In genomic region chr6:49409951-49410542, GRCh38 we compare ENCODE assay signal across 8 cellular contexts. TPM values are rescaled to one million over a fixed set of nuclear protein-coding genes. Genes with fewer than 3 reads are reported as not detected.
A peak's percentile ranks its signal among the peaks of the same experiment; 100 is the strongest.
DNase-seq lines count a peak whose midpoint lies in the region; ATAC-seq and TF ChIP-seq lines count a peak whose summit lies in the region.

No MANE protein-coding gene starts in this region.

- no peaks in the 10 kb centered on the region for H3K27me3 ChIP-seq in left lung

- H3K9me3 ChIP-seq in left lung: no peaks in the 10 kb centered on the region

- intact Hi-C loops in left lung (cut with DNase I): no loop called here

- no peaks in the 10 kb centered on the region for H3K36me3 ChIP-seq in left lung

- TF ChIP-seq CTCF in C4-2B (conservative IDR thresholded peaks at IDR 0.05) (peak; percentile 86), left lung (IDR thresholded peaks at IDR 0.05) (peak; percentile 73 to 83)

- peak; percentile 62 for DNase-seq in NCI-H2227 (lab: John Stamatoyannopoulos, UW; ENCODE audit: unreplicated experiment)
- peak; percentile 24 for DNase-seq in activated CD4-positive, CD25-positive, alpha-beta regulatory T cell treated with anti-CD3 and anti-CD28 coated beads, Interleukin-2, amount 50 U/mL, for 16 hours (ENCODE audit: low read depth, low spot score)
- peak; percentile 68 for DNase-seq in cerebellar cortex (ENCODE audit: low spot score)
- peak in 1 of 2 donors; percentile 36 for DNase-seq in left lung
- DNase-seq in stimulated activated CD4-positive, alpha-beta T cell treated with anti-CD3 and anti-CD28 coated beads, TNF-alpha, amount 100 ng/mL, for 24 hours (ENCODE audit: low read depth in 3 of 3): peak; percentile 17 to 54 (median 29)

- H3K27ac ChIP-seq in C4-2B (no peak overlapping the region), left lung (no peak overlapping the region)

- H3K4me3 ChIP-seq in left lung: no peak overlapping the region

- peak; percentile 91 for ATAC-seq in GM19035 (IDR thresholded peaks at IDR 0.05; ENCODE audit: unreplicated experiment)
- peak; percentile 91 for ATAC-seq in HG03175 (IDR thresholded peaks at IDR 0.05; ENCODE audit: unreplicated experiment)
- ATAC-seq in left lung: peak; percentile 91

- no peaks in the 10 kb centered on the region for H3K4me1 ChIP-seq in left lung

RNA-seq across cellular contexts. Expression of gene MMUT, which starts 53.0 kb away (rescaled TPM):
- total RNA-seq in left lung: 10 to 100 TPM; 20.6 to 25.5 TPM

RNA-seq across cellular contexts. Expression of gene CENPQ, which starts 53.1 kb away (rescaled TPM):
- total RNA-seq in left lung: 1 to 10 TPM; 3.8 to 7.1 TPM
